ENCODE assay signal across 9 cellular contexts in genomic region chr9:29691758-29692407, GRCh38.
DNase-seq lines count a peak whose midpoint lies in the region; ATAC-seq and TF ChIP-seq lines count a peak whose summit lies in the region.
"Had no signal": no experiment of that assay in that cellular context is flagged by ENCODE, and none has a peak within 500 bp of the region (broad histone marks: within the 10 kb centered on the region; RNA-seq: fewer than 3 reads in every experiment).

No MANE protein-coding gene starts in this region.

- intact Hi-C loops in gastrocnemius medialis (cut with DNase I; ENCODE audit: low total_unique reads), result no loop called here

- no peak overlapping the region for H4K5ac ChIP-seq in mesendoderm (ENCODE audit: low read length)

- H3K36me3 ChIP-seq in KMS-11 (ENCODE audit: insufficient read depth) (no peaks in the 10 kb centered on the region), mesendoderm (ENCODE audit: control insufficient read depth, insufficient read depth, low read length) (no peaks in the 10 kb centered on the region), gastrocnemius medialis (no peaks in the 10 kb centered on the region)

- peak; percentile 56 for TF ChIP-seq CTCF in GM12874 (IDR thresholded peaks at IDR 0.05; ENCODE audit: insufficient read depth, low read depth, low read length)
- peak; percentile 30; the same call in 1 of the 2 replicates for TF ChIP-seq CTCF in KMS-11 (conservative IDR thresholded peaks at IDR 0.05; ENCODE audit: low read depth, low read length)
- TF ChIP-seq CTCF in VCaP (conservative IDR thresholded peaks at IDR 0.05), result peak; percentile 68
- TF ChIP-seq CTCF in gastrocnemius medialis (IDR thresholded peaks at IDR 0.05 in 4 of 5, conservative IDR thresholded peaks at IDR 0.05 in 1 of 5), result no peak

- no peak overlapping the region for H3K4ac ChIP-seq in mesendoderm (ENCODE audit: low read depth, low read length)

- H3K23ac ChIP-seq in mesendoderm (ENCODE audit: low read length), result no peak overlapping the region

- DNase-seq in mesendoderm (peak; percentile 87), gastrocnemius medialis (no peak), NCI-H1930 (lab: John Stamatoyannopoulos, UW) (no peak)
- DNase-seq: activated T-cell treated with anti-CD3 and anti-CD28 coated beads, Interleukin-2, amount 50 U/mL, for 72 hours had no signal

- no peaks in the 10 kb centered on the region for H3K79me1 ChIP-seq in mesendoderm (ENCODE audit: low read length)

- no peaks in the 10 kb centered on the region for H3K9me3 ChIP-seq in gastrocnemius medialis

- no peak overlapping the region for H3K4me3 ChIP-seq in KMS-11 (IDR thresholded peaks at IDR 0.05; ENCODE audit: insufficient read depth, low read depth, low read length)
- H3K4me3 ChIP-seq in mesendoderm (ENCODE audit: low read length), result no peak overlapping the region
- H3K4me3 ChIP-seq in gastrocnemius medialis, result no peak overlapping the region

- H3K27me3 ChIP-seq in KMS-11 (ENCODE audit: insufficient read depth, low read depth) (no peaks in the 10 kb centered on the region), mesendoderm (ENCODE audit: insufficient read depth, low read length, poor library complexity) (no peaks in the 10 kb centered on the region), gastrocnemius medialis (no peaks in the 10 kb centered on the region)

- no peak overlapping the region for H2BK5ac ChIP-seq in mesendoderm (ENCODE audit: low read length)

- H4K8ac ChIP-seq in mesendoderm (ENCODE audit: low read depth, low read length), result no peak overlapping the region

- H3K56ac ChIP-seq in mesendoderm (ENCODE audit: low read length), result no peak overlapping the region

- H3K18ac ChIP-seq in mesendoderm (ENCODE audit: low read length), result no peak overlapping the region

- TF ChIP-seq POLR2A in gastrocnemius medialis (IDR thresholded peaks at IDR 0.05), result no peak

- H2BK15ac ChIP-seq in mesendoderm (replicated peaks; ENCODE audit: low read depth), result no peak overlapping the region

- H2AK5ac ChIP-seq in mesendoderm (ENCODE audit: low read length), result no peak overlapping the region

- H3K4me2 ChIP-seq in KMS-11 (no peak overlapping the region), mesendoderm (ENCODE audit: low read length) (no peak overlapping the region)

- H3K79me2 ChIP-seq in KMS-11 (ENCODE audit: insufficient read depth, low read depth), result no peaks in the 10 kb centered on the region
- no peaks in the 10 kb centered on the region for H3K79me2 ChIP-seq in mesendoderm (ENCODE audit: control insufficient read depth, insufficient read depth, low read length)

- H3K4me1 ChIP-seq in KMS-11 (ENCODE audit: low read depth, poor library complexity, severe bottlenecking) (no peaks in the 10 kb centered on the region), mesendoderm (ENCODE audit: control insufficient read depth, low read depth, low read length) (no peaks in the 10 kb centered on the region), gastrocnemius medialis (no peaks in the 10 kb centered on the region)

- H4K20me1 ChIP-seq in KMS-11 (ENCODE audit: insufficient read depth), result no peaks in the 10 kb centered on the region

- H3K27ac ChIP-seq in KMS-11 (no peak overlapping the region), VCaP (no peak overlapping the region), mesendoderm (ENCODE audit: low read depth, low read length) (no peak overlapping the region), gastrocnemius medialis (no peak overlapping the region)

- no peak overlapping the region for H3K9ac ChIP-seq in KMS-11
- H3K9ac ChIP-seq in mesendoderm (ENCODE audit: low read length), result no peak overlapping the region

- ATAC-seq in GM21515 (IDR thresholded peaks at IDR 0.05; ENCODE audit: unreplicated experiment), result no peak
- no peak for ATAC-seq in gastrocnemius medialis
- ATAC-seq in GM19324 (IDR thresholded peaks at IDR 0.05; ENCODE audit: low FRiP score, unreplicated experiment), result no peak
- ATAC-seq: activated T-cell treated with anti-CD3 and anti-CD28 coated beads, Interleukin-2, amount 50 U/mL, for 72 hours had no signal

- in situ Hi-C loops in gastrocnemius medialis (cut with MboI; ENCODE audit: low sequenced_read_pairs in 4 of 4), result no loop called here

- no peak overlapping the region for H2AFZ ChIP-seq in KMS-11 (ENCODE audit: low read depth)

- no CpG with 5 or more reads among the region's 7 CpGs for WGBS in mesendoderm (ENCODE audit: extremely low coverage, insufficient coverage, low lambda C conversion rate)

- H2BK120ac ChIP-seq in mesendoderm (ENCODE audit: low read depth, low read length), result no peak overlapping the region

Comparison
In these comparisons a context has a peak if more than half of its experiments do, and no peak if none do; other contexts are left out.
1. CTCF ChIP-seq: peak in GM12874 (single experiment), KMS-11 (single experiment) and VCaP (single experiment); none in gastrocnemius medialis (0 of 5).